In genomic region chr19:48321622-48322591, GRCh38 we compare ENCODE assay signal across 2 cellular contexts.
A peak's percentile ranks its signal among the peaks of the same experiment; 100 is the strongest.
TF ChIP-seq lines count a peak whose summit lies in the region.

No MANE protein-coding gene starts in this region.

TF ChIP-seq in A549, 52 proteins besides CTCF, POLR2A, EP300 and RAD21 (continues in another document):
- peak; percentile 65; the same call in 1 of the 2 replicates for TF ChIP-seq HOXB5 (CRISPR knock-in tag; IDR thresholded peaks at IDR 0.05)
- TF ChIP-seq PBX3 (IDR thresholded peaks at IDR 0.05): no peak; the same call in 1 of the 2 replicates
- peak; percentile 65; the same call in 1 of the 2 replicates for TF ChIP-seq ATOH8 (CRISPR knock-in tag; IDR thresholded peaks at IDR 0.05; ENCODE audit: low read depth)
- TF ChIP-seq USF2 (IDR thresholded peaks at IDR 0.05): peak; percentile 95
- peak; percentile 37; the same call in 1 of the 2 replicates for TF ChIP-seq GATA3 (IDR thresholded peaks at IDR 0.05; ENCODE audit: borderline replicate concordance)
- TF ChIP-seq MAX (IDR thresholded peaks at IDR 0.05): peak; percentile 96
- TF ChIP-seq TP53 (CRISPR knock-in tag; IDR thresholded peaks at IDR 0.05): 0 out of 2 replicates have a peak, but pooled peaks have one; percentile 66
- peak; percentile 15; the same call in 1 of the 2 replicates for TF ChIP-seq PHF8 (IDR thresholded peaks at IDR 0.05; ENCODE audit: borderline replicate concordance, low read depth)
- TF ChIP-seq RNF2 (IDR thresholded peaks at IDR 0.05; ENCODE audit: borderline replicate concordance, low read depth): no peak
- peak; percentile 73; the same call in 1 of the 2 replicates for TF ChIP-seq FOSB (CRISPR knock-in tag; IDR thresholded peaks at IDR 0.05)
- peak; percentile 90 for TF ChIP-seq MYC (IDR thresholded peaks at IDR 0.05; ENCODE audit: borderline replicate concordance, low read length)
- TF ChIP-seq TFCP2L1 (CRISPR knock-in tag; IDR thresholded peaks at IDR 0.05): peak; percentile 92
- TF ChIP-seq EHF (CRISPR knock-in tag; IDR thresholded peaks at IDR 0.05): peak; percentile 77; the same call in 1 of the 2 replicates
- TF ChIP-seq HEYL (CRISPR knock-in tag; IDR thresholded peaks at IDR 0.05): no peak
- TF ChIP-seq MAFK (IDR thresholded peaks at IDR 0.05; ENCODE audit: partially characterized antibody): no peak
- no peak for TF ChIP-seq FOSL2 (IDR thresholded peaks at IDR 0.05)
- TF ChIP-seq FOSL2 (CRISPR knock-in tag; IDR thresholded peaks at IDR 0.05): 0 out of 2 replicates have a peak, but pooled peaks have one; percentile 3
- peak; percentile 88 for TF ChIP-seq HOXA7 (CRISPR knock-in tag; IDR thresholded peaks at IDR 0.05)
- TF ChIP-seq FOXS1 (CRISPR knock-in tag; IDR thresholded peaks at IDR 0.05): peak; percentile 75
- no peak for TF ChIP-seq REST (IDR thresholded peaks at IDR 0.05)
- TF ChIP-seq HOXB13 (CRISPR knock-in tag; IDR thresholded peaks at IDR 0.05; ENCODE audit: low read depth): peak; percentile 72; the same call in 1 of the 2 replicates
- peak; percentile 56; the same call in 1 of the 3 replicates for TF ChIP-seq BCL3 (IDR thresholded peaks at IDR 0.05)
- TF ChIP-seq E2F6 (IDR thresholded peaks at IDR 0.05; ENCODE audit: borderline replicate concordance, low read depth): peak; percentile 87
- TF ChIP-seq EHMT2 (IDR thresholded peaks at IDR 0.05; ENCODE audit: low read depth): no peak

TF ChIP-seq in K562, 482 proteins besides CTCF, POLR2A, EP300 and RAD21 (continues in another document):
- TF ChIP-seq ARID2 (IDR thresholded peaks at IDR 0.05) (no peak), TFAP4 (CRISPR knock-in tag; IDR thresholded peaks at IDR 0.05; ENCODE audit: borderline replicate concordance) (peak; percentile 94), MIER1 (IDR thresholded peaks at IDR 0.05; ENCODE audit: low read depth) (no peak), TSC22D4 (tag; IDR thresholded peaks at IDR 0.05) (no peak), LEF1 (IDR thresholded peaks at IDR 0.05) (peak; percentile 48; the same call in 1 of the 2 replicates), ZNF184 (CRISPR knock-in tag; IDR thresholded peaks at IDR 0.05) (no peak), ZFP36 (IDR thresholded peaks at IDR 0.05; ENCODE audit: low read depth, low read length, partially characterized antibody) (no peak), ZNF518B (CRISPR knock-in tag; IDR thresholded peaks at IDR 0.05) (no peak), XRCC3 (IDR thresholded peaks at IDR 0.05) (no peak), SIX5 (IDR thresholded peaks at IDR 0.05; ENCODE audit: borderline replicate concordance in 1 of 2, insufficient read depth in 1 of 2, low read depth in 1 of 2, low read length in 2 of 2) (no peak), FOXA1 (IDR thresholded peaks at IDR 0.05; ENCODE audit: borderline replicate concordance) (no peak), LCOR (CRISPR knock-in tag; IDR thresholded peaks at IDR 0.05) (peak; percentile 98), BDP1 (IDR thresholded peaks at IDR 0.05; ENCODE audit: insufficient read depth, insufficient read length) (no peak), MAZ (CRISPR knock-in tag; conservative IDR thresholded peaks at IDR 0.05 in 1 of 2, IDR thresholded peaks at IDR 0.05 in 1 of 2) (peak; percentile 90 to 92), BCOR (IDR thresholded peaks at IDR 0.05) (no peak), ATF7 (IDR thresholded peaks at IDR 0.05) (peak; percentile 85), GMEB1 (CRISPR knock-in tag; IDR thresholded peaks at IDR 0.05) (peak; percentile 62), HNRNPK (IDR thresholded peaks at IDR 0.05; ENCODE audit: low read depth, low read length, poor library complexity, severe bottlenecking) (no peak), EWSR1 (IDR thresholded peaks at IDR 0.05; ENCODE audit: borderline replicate concordance, low read depth, partially characterized antibody) (no peak), BMI1 (IDR thresholded peaks at IDR 0.05; ENCODE audit: low read length) (no peak), RBM34 (IDR thresholded peaks at IDR 0.05; ENCODE audit: borderline replicate concordance, insufficient read depth, low read length) (no peak), ZBTB17 (CRISPR knock-in tag; IDR thresholded peaks at IDR 0.05) (peak; percentile 44), ZNF592 (IDR thresholded peaks at IDR 0.05) (0 out of 2 replicates have a peak, but pooled peaks have one; percentile 47), KDM5B (IDR thresholded peaks at IDR 0.05; ENCODE audit: insufficient replicate concordance, low read depth, low read length) (peak; percentile 80), HDAC3 (IDR thresholded peaks at IDR 0.05; ENCODE audit: borderline replicate concordance, partially characterized antibody) (no peak), POLR3G (IDR thresholded peaks at IDR 0.05; ENCODE audit: extremely low read depth, insufficient read length, insufficient replicate concordance) (no peak), ETV5 (CRISPR knock-in tag; IDR thresholded peaks at IDR 0.05; ENCODE audit: low read depth) (peak; percentile 90; the same call in 1 of the 2 replicates), KAT8 (IDR thresholded peaks at IDR 0.05; ENCODE audit: low read depth) (no peak), ZNF584 (CRISPR knock-in tag; IDR thresholded peaks at IDR 0.05; ENCODE audit: low read depth) (peak; percentile 57; the same call in 1 of the 2 replicates), ETS1 (conservative IDR thresholded peaks at IDR 0.05; ENCODE audit: control insufficient read depth, low read depth, low read length) (peak; percentile 85), ZNF449 (CRISPR knock-in tag; IDR thresholded peaks at IDR 0.05) (peak; percentile 55; the same call in 1 of the 2 replicates), HMGXB4 (CRISPR knock-in tag; IDR thresholded peaks at IDR 0.05) (no peak), ETV1 (tag; conservative IDR thresholded peaks at IDR 0.05; ENCODE audit: low read depth) (peak; percentile 85; the same call in 1 of the 2 replicates), CHCHD3 (CRISPR knock-in tag; IDR thresholded peaks at IDR 0.05) (0 out of 2 replicates have a peak, but pooled peaks have one; percentile 50), GABPB2 (CRISPR knock-in tag; conservative IDR thresholded peaks at IDR 0.05) (no peak), RBM25 (IDR thresholded peaks at IDR 0.05; ENCODE audit: low read depth, low read length, severe bottlenecking) (no peak), RFX5 (IDR thresholded peaks at IDR 0.05; ENCODE audit: low read depth, low read length) (no peak), THRA (IDR thresholded peaks at IDR 0.05) (no peak), SIRT6 (IDR thresholded peaks at IDR 0.05; ENCODE audit: low read depth, low read length) (no peak)
